In genomic region chr14:45621731-45622130, GRCh38 we compare ENCODE assay signal across 4 cellular contexts.
"Had no signal": no experiment of that assay in that cellular context is flagged by ENCODE, and none has a peak within 500 bp of the region (broad histone marks: within the 10 kb centered on the region; RNA-seq: fewer than 3 reads in every experiment).

No MANE protein-coding gene starts in this region.

- H3K27me3 Mint-ChIP-seq: IgD-negative memory B cell had no signal

- H3K27ac Mint-ChIP-seq: IgD-negative memory B cell had no signal

- DNase-seq: IMR-90, KBM-7, KG1 had no signal

- H3K36me3 Mint-ChIP-seq: IgD-negative memory B cell had no signal

- H3K4me1 Mint-ChIP-seq: IgD-negative memory B cell had no signal

- H3K4me3 Mint-ChIP-seq: IgD-negative memory B cell had no signal
